In genomic region chr9:27537027-27537435, GRCh38 we compare ENCODE assay signal across 16 cellular contexts. TPM values are rescaled to one million over a fixed set of nuclear protein-coding genes. Genes with fewer than 3 reads are reported as not detected.
"Had no signal": no experiment of that assay in that cellular context is flagged by ENCODE, and none has a peak within 500 bp of the region (broad histone marks: within the 10 kb centered on the region; RNA-seq: fewer than 3 reads in every experiment).

No MANE protein-coding gene starts in this region.

- H3K27ac ChIP-seq: heart right ventricle had no signal

- DNase-seq: activated CD4-positive, alpha-beta T cell treated with anti-CD3 and anti-CD28 coated beads for 48 hours; activated naive CD4-positive, alpha-beta T cell treated with Interleukin-2 at 50 U/mL for 16 hours; activated naive CD8-positive, alpha-beta T cell treated with anti-CD3 and anti-CD28 coated beads, Interleukin-2, amount 50 U/mL, for 24 hours; central memory CD4-positive, alpha-beta T cell; cortex of kidney; erythroblast; heart right ventricle; stimulated activated CD4-positive, alpha-beta T cell treated with anti-CD3 and anti-CD28 coated beads, Interleukin-4, amount 100 ng/mL, for 24 hours; T-helper 17 cell had no signal

- H3K4me1 Mint-ChIP-seq: activated naive CD8-positive, alpha-beta T cell treated with anti-CD3 and anti-CD28 coated beads, Interleukin-2, amount 50 U/mL, for 24 hours had no signal

- H3K9me3 Mint-ChIP-seq: activated naive CD8-positive, alpha-beta T cell treated with anti-CD3 and anti-CD28 coated beads, Interleukin-2, amount 50 U/mL, for 24 hours; natural killer cell treated with Interleukin-12 subunit alpha and Interleukin-12 subunit beta and Interleukin-15 and Interleukin-18, amount 100 ng/mL, for 72 hours; stimulated activated naive CD8-positive, alpha-beta T cell treated with anti-CD3 and anti-CD28 coated beads, Interleukin-15, Interleukin-2, amounts not matched to agents 100 ng/mL and 50 ng/mL, for 24 hours; WTC11 had no signal

- H3K4me3 Mint-ChIP-seq: activated naive CD8-positive, alpha-beta T cell treated with anti-CD3 and anti-CD28 coated beads, Interleukin-2, amount 50 U/mL, for 24 hours; natural killer cell treated with Interleukin-12 subunit alpha and Interleukin-12 subunit beta and Interleukin-15 and Interleukin-18, amount 100 ng/mL, for 72 hours; stimulated activated naive CD8-positive, alpha-beta T cell treated with anti-CD3 and anti-CD28 coated beads, Interleukin-15, Interleukin-2, amounts not matched to agents 100 ng/mL and 50 ng/mL, for 24 hours; T-helper 17 cell; WTC11 had no signal

- H3K9me3 ChIP-seq: heart right ventricle, thoracic aorta had no signal

- H3K4me3 ChIP-seq: heart right ventricle, thoracic aorta had no signal

- ATAC-seq: activated naive CD8-positive, alpha-beta T cell treated with anti-CD3 and anti-CD28 coated beads, Interleukin-2, amount 50 U/mL, for 24 hours; natural killer cell treated with Interleukin-12 subunit alpha and Interleukin-12 subunit beta and Interleukin-15 and Interleukin-18, amount 100 ng/mL, for 72 hours; T-helper 17 cell had no signal

- H3K27ac Mint-ChIP-seq: activated naive CD8-positive, alpha-beta T cell treated with anti-CD3 and anti-CD28 coated beads, Interleukin-2, amount 50 U/mL, for 24 hours; natural killer cell treated with Interleukin-12 subunit alpha and Interleukin-12 subunit beta and Interleukin-15 and Interleukin-18, amount 100 ng/mL, for 72 hours; stimulated activated naive CD8-positive, alpha-beta T cell treated with anti-CD3 and anti-CD28 coated beads, Interleukin-15, Interleukin-2, amounts not matched to agents 100 ng/mL and 50 ng/mL, for 24 hours; T-helper 17 cell; WTC11 had no signal

- H3K27me3 Mint-ChIP-seq: activated naive CD8-positive, alpha-beta T cell treated with anti-CD3 and anti-CD28 coated beads, Interleukin-2, amount 50 U/mL, for 24 hours; stimulated activated naive CD8-positive, alpha-beta T cell treated with anti-CD3 and anti-CD28 coated beads, Interleukin-15, Interleukin-2, amounts not matched to agents 100 ng/mL and 50 ng/mL, for 24 hours; T-helper 17 cell had no signal

- H3K36me3 Mint-ChIP-seq: natural killer cell treated with Interleukin-12 subunit alpha and Interleukin-12 subunit beta and Interleukin-15 and Interleukin-18, amount 100 ng/mL, for 72 hours had no signal

- FAIRE-seq: astrocyte, islet of Langerhans had no signal

RNA-seq across cellular contexts. Expression of gene IFNK, which starts 12.9 kb away (rescaled TPM):
- polyA plus RNA-seq: heart right ventricle, urinary bladder had no signal
